Comparison of ENCODE assay signal across 1 cellular context in genomic region chr19:38989066-38989605, GRCh38.
TF ChIP-seq lines count a peak whose summit lies in the region.

No MANE protein-coding gene starts in this region.

TF ChIP-seq in SK-N-SH, 30 proteins besides CTCF, POLR2A, EP300 and RAD21 (continued from another document):
- peak; percentile 61 for TF ChIP-seq PBX3 (IDR thresholded peaks at IDR 0.05)
- TF ChIP-seq CHD2 (IDR thresholded peaks at IDR 0.05; ENCODE audit: low read length, partially characterized antibody) = no peak
- peak; percentile 59 for TF ChIP-seq TCF12 (IDR thresholded peaks at IDR 0.05)
